Comparison of ENCODE assay signal across 10 cellular contexts in the genomic region with DNA sequence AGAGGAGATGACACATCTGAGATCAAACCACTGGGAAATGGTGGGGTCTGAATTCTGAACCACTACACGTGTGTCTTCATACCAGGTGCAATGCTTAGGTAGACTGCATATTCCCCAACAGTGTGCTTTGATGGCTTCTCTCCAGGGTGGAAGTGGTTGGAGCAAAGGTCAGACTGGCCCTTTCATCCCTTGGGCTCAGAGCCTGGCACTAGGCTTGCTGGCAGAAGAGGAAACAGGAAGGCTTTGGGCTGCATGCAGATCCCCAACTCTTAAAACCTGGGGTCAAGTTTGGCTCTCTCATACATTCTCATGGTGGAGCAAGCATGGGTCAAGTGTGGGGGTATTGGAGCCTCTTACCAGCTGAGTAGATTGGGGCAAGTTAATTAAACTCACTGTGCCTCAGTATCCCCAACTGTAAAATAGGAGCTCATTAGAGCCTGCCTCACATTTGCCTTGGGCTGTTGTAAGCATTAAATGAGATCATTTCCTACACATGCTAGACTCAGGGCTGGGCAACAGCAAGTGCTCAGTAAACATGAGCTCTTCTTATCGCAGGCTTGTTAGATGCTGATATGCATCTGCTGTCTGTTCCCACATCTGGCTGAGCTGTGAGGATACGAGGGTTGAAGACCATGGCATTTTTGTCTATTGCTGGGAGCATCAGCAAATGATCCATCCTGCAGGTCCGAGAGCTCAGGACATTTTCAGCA. TPM values are rescaled to one million over a fixed set of nuclear protein-coding genes. Genes with fewer than 3 reads are reported as not detected.
A peak's percentile ranks its signal among the peaks of the same experiment; 100 is the strongest.
DNase-seq lines count a peak whose midpoint lies in the region; ATAC-seq and TF ChIP-seq lines count a peak whose summit lies in the region.
"Had no signal": no experiment of that assay in that cellular context is flagged by ENCODE, and none has a peak within 500 bp of the region (broad histone marks: within the 10 kb centered on the region; RNA-seq: fewer than 3 reads in every experiment).

No MANE protein-coding gene starts in this region.

- H3K4ac ChIP-seq in H9 (ENCODE audit: low read depth, low read length) = no peak overlapping the region

- H3K27ac ChIP-seq in KOPT-K1 (ENCODE audit: low read depth, low read length, poor library complexity, severe bottlenecking) (peak overlapping the region; percentile 70), angular gyrus (ENCODE audit: low read depth, low read length) (peak overlapping the region; percentile 88), muscle layer of duodenum (ENCODE audit: low read length) (peak overlapping the region; percentile 14), H9 (ENCODE audit: insufficient read length, low read depth, low read length) (no peak overlapping the region)
- H3K27ac ChIP-seq: tibial artery had no signal

- no peak overlapping the region for H3K4me2 ChIP-seq in H9 (ENCODE audit: insufficient read depth, insufficient read length, low read length)

- H3K79me1 ChIP-seq in H9 (ENCODE audit: insufficient read depth, low read depth, low read length, poor library complexity, severe bottlenecking) = no peaks in the 10 kb centered on the region

- no peaks in the 10 kb centered on the region for H3K36me3 ChIP-seq in KOPT-K1 (ENCODE audit: insufficient read depth, low read length)
- H3K36me3 ChIP-seq in muscle layer of duodenum (ENCODE audit: control insufficient read depth in 1 of 2, insufficient read depth in 2 of 2, low read length in 2 of 2) = no peaks in the 10 kb centered on the region
- H3K36me3 ChIP-seq: tibial artery had no signal

- no peak overlapping the region for H3K27ac Mint-ChIP-seq in H9

- no peaks in the 10 kb centered on the region for H3K79me2 ChIP-seq in H9 (ENCODE audit: insufficient read depth, low read length)

- no peak overlapping the region for H2BK120ac ChIP-seq in H9 (ENCODE audit: low read depth, low read length, poor library complexity, severe bottlenecking)

- no peak overlapping the region for H4K91ac ChIP-seq in H9 (ENCODE audit: insufficient read length, low read depth, low read length)

- H3K4me3 Mint-ChIP-seq in H9 = no peak overlapping the region

- H3T11ph ChIP-seq in H9 (ENCODE audit: low read length) = no peak overlapping the region

- no peak overlapping the region for H2AFZ ChIP-seq in H9 (ENCODE audit: low read length)

- H4K5ac ChIP-seq in H9 (ENCODE audit: insufficient read length, low read depth, low read length) = no peak overlapping the region

- DNase-seq in GM12865 (ENCODE audit: low read depth) = peak; percentile 72
- DNase-seq in H9 = no peak
- no peak for DNase-seq in globus pallidus (ENCODE audit: low spot score)
- no peak for DNase-seq in NCI-H187 (lab: John Stamatoyannopoulos, UW)
- DNase-seq: NCI-H510A treated with DMSO at 0.1 percent for 48 hours had no signal

- no peak overlapping the region for H4K8ac ChIP-seq in H9 (replicated peaks; ENCODE audit: insufficient read length, low read depth, low read length)

- ATAC-seq in HG03025 (IDR thresholded peaks at IDR 0.05; ENCODE audit: low FRiP score, unreplicated experiment) = no peak

- no peaks in the 10 kb centered on the region; a peak in 1 of 5 replicates for H3K9me3 Mint-ChIP-seq in H9

- H3K4me1 ChIP-seq in muscle layer of duodenum (ENCODE audit: control insufficient read depth in 1 of 2, insufficient read depth in 2 of 2, low read length in 2 of 2) (peaks cover 0 to 7% of the 10 kb centered on the region in 2 donors), H9 (ENCODE audit: insufficient read depth, low read length) (peaks cover 4% of the 10 kb centered on the region; the same call in 1 of the 2 replicates)
- H3K4me1 ChIP-seq: tibial artery had no signal

- no peak overlapping the region for H3K9ac ChIP-seq in H9 (ENCODE audit: extremely low read depth, insufficient read length, low read length)

- no peak overlapping the region for H2BK5ac ChIP-seq in H9 (ENCODE audit: insufficient read length, low read length)

- no CpG with 5 or more reads among the region's 4 CpGs for WGBS in H9 (ENCODE audit: extremely low coverage, insufficient read length, low lambda C conversion rate)

- H3K27me3 Mint-ChIP-seq in H9 (ENCODE audit: low read depth) = no peaks in the 10 kb centered on the region

- H3K14ac ChIP-seq in H9 (ENCODE audit: insufficient read depth, low read length) = no peak overlapping the region

- peaks cover 29 to 32% of the 10 kb centered on the region in 2 experiments for H3K4me1 Mint-ChIP-seq in H9

- H2BK15ac ChIP-seq in H9 (ENCODE audit: low read depth, low read length) = no peak overlapping the region

- TF ChIP-seq CTCF in GM12865 (IDR thresholded peaks at IDR 0.05; ENCODE audit: insufficient read depth, low read depth, low read length, missing control alignments) = no peak
- TF ChIP-seq CTCF in H9 (conservative IDR thresholded peaks at IDR 0.05) = no peak

- no peaks in the 10 kb centered on the region for H4K20me1 ChIP-seq in H9 (ENCODE audit: control insufficient read depth, insufficient read depth, insufficient read length)

- H3K18ac ChIP-seq in H9 (ENCODE audit: insufficient read length, low read depth, low read length) = no peak overlapping the region

- no peaks in the 10 kb centered on the region for H3K23me2 ChIP-seq in H9 (ENCODE audit: insufficient read length, low read depth, low read length, poor library complexity, severe bottlenecking)

- H2BK12ac ChIP-seq in H9 (ENCODE audit: insufficient read length, low read depth, low read length) = no peak overlapping the region

- no peaks in the 10 kb centered on the region for H3K27me3 ChIP-seq in muscle layer of duodenum (ENCODE audit: low read depth, low read length)
- H3K27me3 ChIP-seq in H9 (ENCODE audit: insufficient read depth, low read length) = no peaks in the 10 kb centered on the region

- H3K56ac ChIP-seq in H9 (ENCODE audit: insufficient read length, low read depth, low read length) = no peak overlapping the region

- no peaks in the 10 kb centered on the region for H3K36me3 Mint-ChIP-seq in H9 (ENCODE audit: insufficient read depth in 1 of 3, low read depth in 3 of 3)

- H3K4me3 ChIP-seq in GM12865 (ENCODE audit: low read depth, low read length) = peak overlapping the region; percentile 6
- no peak overlapping the region for H3K4me3 ChIP-seq in muscle layer of duodenum (ENCODE audit: low read depth in 1 of 2, low read length in 2 of 2)
- H3K4me3 ChIP-seq: tibial artery had no signal

- no peak overlapping the region for H2BK20ac ChIP-seq in H9 (ENCODE audit: low read depth, low read length, poor library complexity, severe bottlenecking)

- no peak overlapping the region for H2AK5ac ChIP-seq in H9 (ENCODE audit: insufficient read length, low read length)

- H3K9me3 ChIP-seq in KOPT-K1 (ENCODE audit: insufficient read depth, low read length, poor library complexity, severe bottlenecking) (no peaks in the 10 kb centered on the region), muscle layer of duodenum (ENCODE audit: control insufficient read depth in 1 of 2, low read length in 2 of 2) (no peaks in the 10 kb centered on the region), H9 (ENCODE audit: control insufficient read depth, low read depth, low read length) (no peaks in the 10 kb centered on the region)

- H3K23ac ChIP-seq in H9 (ENCODE audit: insufficient read length, low read depth, low read length) = no peak overlapping the region

RNA-seq across cellular contexts. Expression of a gene that starts 51.6 kb away (rescaled TPM):
- total RNA-seq in H9 (2021) = 48.1 and 51.6 TPM in 2 replicates
